ENCODE assay signal across 14 cellular contexts in the genomic region with DNA sequence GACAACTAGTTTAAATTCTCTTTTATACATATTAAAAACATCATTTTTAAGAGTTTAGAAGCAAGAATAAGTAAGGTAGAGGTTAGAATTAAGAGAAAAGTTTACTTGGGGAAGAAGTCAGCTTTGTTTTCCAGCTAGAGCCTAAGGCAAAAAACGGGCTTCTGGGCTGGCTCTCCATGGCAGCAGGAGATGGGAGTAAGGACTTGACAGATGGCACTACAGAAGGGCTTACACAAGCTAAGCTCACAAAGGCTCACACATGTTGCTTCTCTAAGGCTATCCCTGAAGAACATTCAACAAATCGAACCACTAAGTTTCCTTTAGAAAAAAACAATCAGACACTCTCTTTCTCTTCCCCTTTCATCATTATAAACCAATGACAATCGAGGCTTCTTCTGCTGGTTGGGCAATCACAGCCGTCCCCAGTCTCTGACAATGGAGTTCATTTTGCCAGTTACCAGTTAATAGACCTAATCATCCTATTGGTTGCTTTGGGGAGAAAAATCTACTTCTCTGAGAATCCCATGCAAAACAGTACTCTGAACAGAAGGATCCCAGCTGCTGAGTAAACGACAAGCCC. TPM values are rescaled to one million over a fixed set of nuclear protein-coding genes. Genes with fewer than 3 reads are reported as not detected.
DNase-seq lines count a peak whose midpoint lies in the region; ATAC-seq, FAIRE-seq and TF ChIP-seq lines count a peak whose summit lies in the region.
"Had no signal": no experiment of that assay in that cellular context is flagged by ENCODE, and none has a peak within 500 bp of the region (broad histone marks: within the 10 kb centered on the region; RNA-seq: fewer than 3 reads in every experiment).

No MANE protein-coding gene starts in this region.

- no peaks in the 10 kb centered on the region for H3K9me3 Mint-ChIP-seq in activated naive CD8-positive, alpha-beta T cell treated with anti-CD3 and anti-CD28 coated beads, Interleukin-2, amount 10 ng/mL, durations not matched to agents 7 days and 5 days
- no peaks in the 10 kb centered on the region for H3K9me3 Mint-ChIP-seq in activated naive CD8-positive, alpha-beta T cell treated with anti-CD3 and anti-CD28 coated beads for 36 hours
- H3K9me3 Mint-ChIP-seq: naive B cell; stimulated activated naive B cell treated with anti-CD40 and anti-IgM and Interleukin-4, amounts not matched to agents 10 μg/mL and 1 μg/mL and 100 μg/mL, for 72 hours had no signal

- H3K27me3 ChIP-seq in sigmoid colon = no peaks in the 10 kb centered on the region

- peaks cover 0 to 22% (median 13%) of the 10 kb centered on the region in 4 donors for H3K4me1 ChIP-seq in sigmoid colon

- no peak for ATAC-seq in activated naive CD8-positive, alpha-beta T cell treated with anti-CD3 and anti-CD28 coated beads, Interleukin-2, amount 10 ng/mL, durations not matched to agents 7 days and 5 days (ENCODE audit: low read depth)
- ATAC-seq: activated CD8-positive, alpha-beta T cell treated with anti-CD3 and anti-CD28 coated beads, Interleukin-2, amount 10 ng/mL, durations not matched to agents 7 days and 5 days; stimulated activated naive B cell treated with anti-CD40 and anti-IgM and Interleukin-4, amounts not matched to agents 10 μg/mL and 1 μg/mL and 100 μg/mL, for 72 hours had no signal

- TF ChIP-seq EP300 in sigmoid colon (IDR thresholded peaks at IDR 0.05) = no peak

- no peak for TF ChIP-seq POLR2A in sigmoid colon (IDR thresholded peaks at IDR 0.05)

- POLR2A ChIA-PET in activated naive CD8-positive, alpha-beta T cell treated with anti-CD3 and anti-CD28 coated beads, Interleukin-2, amount 10 ng/mL, durations not matched to agents 7 days and 5 days (lab: Charles Lee) = no interaction called here

- WGBS in sigmoid colon, 2 donors = 79 to 81% methylated on average over 5 of the region's 5 CpGs

- TF ChIP-seq CTCF in sigmoid colon (IDR thresholded peaks at IDR 0.05) = no peak

- no peak for DNase-seq in activated naive CD8-positive, alpha-beta T cell treated with anti-CD3 and anti-CD28 coated beads, Interleukin-2, amount 10 ng/mL, durations not matched to agents 7 days and 5 days
- no peak for DNase-seq in activated naive CD8-positive, alpha-beta T cell treated with anti-CD3 and anti-CD28 coated beads for 36 hours
- DNase-seq in NCI-H82 (lab: John Stamatoyannopoulos, UW) (peak; percentile 94), frontal cortex (ENCODE audit: low spot score in 2 of 2) (no peak), NCI-H774 (lab: John Stamatoyannopoulos, UW) (no peak), sigmoid colon (no peak), mesenteric fat pad (ENCODE audit: low spot score) (no peak)
- no peak for DNase-seq in stimulated activated CD4-positive, alpha-beta T cell treated with anti-CD3 and anti-CD28 coated beads, Interleukin-15, amount 100 ng/mL, for 24 hours
- DNase-seq: activated CD8-positive, alpha-beta T cell treated with anti-CD3 and anti-CD28 coated beads, Interleukin-2, amount 10 ng/mL, durations not matched to agents 7 days and 5 days; naive B cell; NCI-H226; stimulated activated naive B cell treated with anti-CD40 and anti-IgM and Interleukin-4, amounts not matched to agents 10 μg/mL and 1 μg/mL and 100 μg/mL, for 72 hours had no signal

- no peak overlapping the region for H3K4me3 Mint-ChIP-seq in activated naive CD8-positive, alpha-beta T cell treated with anti-CD3 and anti-CD28 coated beads, Interleukin-2, amount 10 ng/mL, durations not matched to agents 7 days and 5 days
- H3K4me3 Mint-ChIP-seq in activated naive CD8-positive, alpha-beta T cell treated with anti-CD3 and anti-CD28 coated beads for 36 hours = no peak overlapping the region
- H3K4me3 Mint-ChIP-seq: activated CD8-positive, alpha-beta T cell treated with anti-CD3 and anti-CD28 coated beads, Interleukin-2, amount 10 ng/mL, durations not matched to agents 7 days and 5 days; naive B cell; stimulated activated naive B cell treated with anti-CD40 and anti-IgM and Interleukin-4, amounts not matched to agents 10 μg/mL and 1 μg/mL and 100 μg/mL, for 72 hours had no signal

- peaks cover 43% of the 10 kb centered on the region for H3K36me3 Mint-ChIP-seq in activated naive CD8-positive, alpha-beta T cell treated with anti-CD3 and anti-CD28 coated beads, Interleukin-2, amount 10 ng/mL, durations not matched to agents 7 days and 5 days
- H3K36me3 Mint-ChIP-seq in activated naive CD8-positive, alpha-beta T cell treated with anti-CD3 and anti-CD28 coated beads for 36 hours = peaks cover 69% of the 10 kb centered on the region

- peak overlapping the region; percentile 30 for H3K27ac Mint-ChIP-seq in activated naive CD8-positive, alpha-beta T cell treated with anti-CD3 and anti-CD28 coated beads, Interleukin-2, amount 10 ng/mL, durations not matched to agents 7 days and 5 days
- H3K27ac Mint-ChIP-seq in activated naive CD8-positive, alpha-beta T cell treated with anti-CD3 and anti-CD28 coated beads for 36 hours = no peak overlapping the region
- H3K27ac Mint-ChIP-seq: stimulated activated naive B cell treated with anti-CD40 and anti-IgM and Interleukin-4, amounts not matched to agents 10 μg/mL and 1 μg/mL and 100 μg/mL, for 72 hours had no signal

- no peak overlapping the region for H3K27ac ChIP-seq in sigmoid colon
- H3K27ac ChIP-seq: epithelial cell of prostate had no signal

- no peaks in the 10 kb centered on the region for H3K9me3 ChIP-seq in sigmoid colon

- H3K27me3 Mint-ChIP-seq in activated naive CD8-positive, alpha-beta T cell treated with anti-CD3 and anti-CD28 coated beads, Interleukin-2, amount 10 ng/mL, durations not matched to agents 7 days and 5 days = no peaks in the 10 kb centered on the region
- H3K27me3 Mint-ChIP-seq in activated naive CD8-positive, alpha-beta T cell treated with anti-CD3 and anti-CD28 coated beads for 36 hours = no peaks in the 10 kb centered on the region
- H3K27me3 Mint-ChIP-seq: naive B cell; stimulated activated naive B cell treated with anti-CD40 and anti-IgM and Interleukin-4, amounts not matched to agents 10 μg/mL and 1 μg/mL and 100 μg/mL, for 72 hours had no signal

- intact Hi-C loops in sigmoid colon (cut with DNase I) = no loop called here

- peak; percentile 43 for FAIRE-seq in frontal cortex (lab: Jason Lieb, UNC)
- FAIRE-seq: H1 had no signal

- no peak overlapping the region for H3K4me3 ChIP-seq in sigmoid colon

- H3K4me1 Mint-ChIP-seq in activated naive CD8-positive, alpha-beta T cell treated with anti-CD3 and anti-CD28 coated beads, Interleukin-2, amount 10 ng/mL, durations not matched to agents 7 days and 5 days = peaks cover 39% of the 10 kb centered on the region
- peaks cover 58% of the 10 kb centered on the region for H3K4me1 Mint-ChIP-seq in activated naive CD8-positive, alpha-beta T cell treated with anti-CD3 and anti-CD28 coated beads for 36 hours

- peaks cover 0 to 74% (median 27%) of the 10 kb centered on the region in 4 donors for H3K36me3 ChIP-seq in sigmoid colon

RNA-seq across cellular contexts. Expression of gene TRIT1, which starts 40.5 kb away (rescaled TPM):
- 10 to 100 TPM; 18.2 to 23.6 TPM for total RNA-seq in activated naive CD8-positive, alpha-beta T cell treated with anti-CD3 and anti-CD28 coated beads, Interleukin-2, amount 10 ng/mL, durations not matched to agents 7 days and 5 days
- 10 to 100 TPM; 42.3 to 44.0 TPM for total RNA-seq in activated naive CD8-positive, alpha-beta T cell treated with anti-CD3 and anti-CD28 coated beads for 36 hours
- total RNA-seq in frontal cortex (47.3 TPM), sigmoid colon (10 to 100 TPM; 12.5 to 24.6 (median 18.4) TPM), mesenteric fat pad (12.1 TPM)
- 10 to 100 TPM in 1 of 3 donors, 1 to 10 TPM in 2; 7.2 to 12.6 (median 7.2) TPM for polyA plus RNA-seq in sigmoid colon

RNA-seq across cellular contexts. Expression of gene BMP8B, which starts 54.2 kb away (rescaled TPM):
- under 1 TPM; 0.67 to 0.68 TPM for total RNA-seq in activated naive CD8-positive, alpha-beta T cell treated with anti-CD3 and anti-CD28 coated beads, Interleukin-2, amount 10 ng/mL, durations not matched to agents 7 days and 5 days
- total RNA-seq in activated naive CD8-positive, alpha-beta T cell treated with anti-CD3 and anti-CD28 coated beads for 36 hours = under 1 TPM; 0.12 to 0.20 TPM
- total RNA-seq in frontal cortex = 0.41 TPM
- 1 to 10 TPM in 1 of 4 donors, under 1 TPM in 3; 0.16 to 2.1 (median 0.68) TPM for total RNA-seq in sigmoid colon
- polyA plus RNA-seq in sigmoid colon = 1 to 10 TPM; 3.0 to 4.6 (median 3.0) TPM
- total RNA-seq in mesenteric fat pad = 0.74 TPM

RNA-seq across cellular contexts. Expression of gene MYCL, which starts 58.9 kb away (rescaled TPM):
- under 1 TPM in 1 of 2 experiments, not detected in 1; 0.34 TPM for total RNA-seq in activated naive CD8-positive, alpha-beta T cell treated with anti-CD3 and anti-CD28 coated beads, Interleukin-2, amount 10 ng/mL, durations not matched to agents 7 days and 5 days
- total RNA-seq in activated naive CD8-positive, alpha-beta T cell treated with anti-CD3 and anti-CD28 coated beads for 36 hours = under 1 TPM; 0.08 to 0.20 TPM
- total RNA-seq in frontal cortex = 9.4 TPM
- 1 to 10 TPM in 2 of 4 donors, under 1 TPM in 2; 0.14 to 1.7 (median 0.78) TPM for total RNA-seq in sigmoid colon
- polyA plus RNA-seq in sigmoid colon = 1 to 10 TPM; 5.8 to 8.2 (median 7.2) TPM
- 0.32 TPM for total RNA-seq in mesenteric fat pad
- total RNA-seq: activated CD8-positive, alpha-beta T cell treated with anti-CD3 and anti-CD28 coated beads, Interleukin-2, amount 10 ng/mL, durations not matched to agents 7 days and 5 days had no signal
